Comparison of ENCODE assay signal across 8 cellular contexts in genomic region chr20:44572551-44573500, GRCh38. TPM values are rescaled to one million over a fixed set of nuclear protein-coding genes. Genes with fewer than 3 reads are reported as not detected.
DNase-seq lines count a peak whose midpoint lies in the region; ATAC-seq and TF ChIP-seq lines count a peak whose summit lies in the region.

No MANE protein-coding gene starts in this region.

- intact Hi-C loops in breast epithelium (cut with DNase I; ENCODE audit: low total_unique reads), result no loop called here
- intact Hi-C loops in testis (cut with DNase I; ENCODE audit: low total_unique reads), result no loop called here

- H3K36me3 ChIP-seq in breast epithelium, result no peaks in the 10 kb centered on the region
- H3K36me3 ChIP-seq in testis (ENCODE audit: low read depth, missing control alignments), result no peaks in the 10 kb centered on the region

- WGBS in testis, 2 donors, result 50 to 56% methylated on average over 6 of the region's 6 CpGs

- TF ChIP-seq CTCF in breast epithelium (IDR thresholded peaks at IDR 0.05) (no peak), testis (IDR thresholded peaks at IDR 0.05) (no peak)

- ATAC-seq in GM19467 (IDR thresholded peaks at IDR 0.05; ENCODE audit: unreplicated experiment), result no peak

- H3K4me1 ChIP-seq in breast epithelium (peaks cover 6 to 17% of the 10 kb centered on the region in 2 donors), testis (peaks cover 14% of the 10 kb centered on the region)

- H3K4me3 ChIP-seq in breast epithelium, result peak overlapping the region in 1 of 3 donors; percentile 19
- H3K4me3 ChIP-seq in testis, result no peak overlapping the region

- H3K27me3 ChIP-seq in breast epithelium (no peaks in the 10 kb centered on the region), testis (no peaks in the 10 kb centered on the region)

- H3K9me3 ChIP-seq in breast epithelium (no peaks in the 10 kb centered on the region), testis (no peaks in the 10 kb centered on the region)

- H3K27ac ChIP-seq in breast epithelium (peak overlapping the region; percentile 75 to 85), testis (peak overlapping the region; percentile 23 to 36)

- no peak for TF ChIP-seq POLR2A in breast epithelium (IDR thresholded peaks at IDR 0.05)
- no peak for TF ChIP-seq POLR2A in testis (IDR thresholded peaks at IDR 0.05)

- DNase-seq in HPDE6-E6E7 (ENCODE audit: extremely low spot score), result peak; percentile 80
- DNase-seq in breast epithelium (ENCODE audit: low spot score in 2 of 2), result peak; percentile 54 to 73
- DNase-seq in kidney tubule cell (ENCODE audit: low spot score), result peak; percentile 86
- DNase-seq in testis, result peak; percentile 33
- no peak for DNase-seq in NCI-H146 treated with DMSO at 0.1 percent for 48 hours (lab: John Stamatoyannopoulos, UW; ENCODE audit: unreplicated experiment)
- DNase-seq in MV-4-11 (lab: John Stamatoyannopoulos, UW), result no peak
- no peak for DNase-seq in NCI-H1436 (lab: John Stamatoyannopoulos, UW)

RNA-seq across cellular contexts. Expression of gene PKIG, which starts 9.6 kb away (rescaled TPM):
- 100 to 1,000 TPM in 1 of 3 donors, 10 to 100 TPM in 2; 59.9 to 102 (median 99.1) TPM for total RNA-seq in breast epithelium
- total RNA-seq in testis, result 10 to 100 TPM; 66.6 to 70.4 TPM
- 180 TPM for polyA plus RNA-seq in testis (ENCODE audit: insufficient read depth, low read depth, low replicate concordance)

RNA-seq across cellular contexts. Expression of gene SERINC3, which starts 51.0 kb away (rescaled TPM):
- total RNA-seq in breast epithelium (100 to 1,000 TPM in 2 of 3 donors, 10 to 100 TPM in 1; 91.1 to 254 (median 100) TPM), testis (100 to 1,000 TPM; 163 to 181 TPM)
- polyA plus RNA-seq in testis (ENCODE audit: insufficient read depth, low read depth, low replicate concordance), result 263 TPM

Comparison
In these comparisons a context has a peak if more than half of its experiments do, and no peak if none do; other contexts are left out.
1. DNase-seq: peak in HPDE6-E6E7 (single experiment), breast epithelium (2 of 2), kidney tubule cell (single experiment) and testis (single experiment); none in NCI-H146 treated with DMSO at 0.1 percent for 48 hours (single experiment), MV-4-11 (single experiment) and NCI-H1436 (single experiment).